Comparison of ENCODE assay signal across 19 cellular contexts in the genomic region with DNA sequence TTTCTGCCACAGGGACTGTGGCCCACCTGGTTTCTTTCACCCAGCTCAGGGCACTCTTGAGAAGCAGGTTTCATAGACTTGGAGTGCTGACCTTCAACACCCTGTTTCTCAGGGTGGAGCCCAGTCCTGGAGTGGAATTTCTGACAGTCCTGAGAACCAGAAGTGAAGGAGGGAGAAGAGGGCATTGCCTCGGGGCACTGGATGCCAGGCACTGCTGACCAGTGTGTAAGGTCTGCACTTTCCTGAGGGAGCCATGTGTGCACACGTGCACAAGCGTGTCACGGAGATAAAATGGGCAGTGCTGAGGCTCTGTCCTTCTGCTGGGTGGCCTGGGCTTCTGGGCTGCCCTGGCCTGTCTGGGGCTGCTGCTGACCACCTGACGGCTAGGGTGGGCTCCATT.
"Had no signal": no experiment of that assay in that cellular context is flagged by ENCODE, and none has a peak within 500 bp of the region (broad histone marks: within the 10 kb centered on the region; RNA-seq: fewer than 3 reads in every experiment).

No MANE protein-coding gene starts in this region.

- H3K27ac Mint-ChIP-seq: activated naive CD8-positive, alpha-beta T cell treated with anti-CD3 and anti-CD28 coated beads for 36 hours; activated T-helper 1 cell treated with anti-CD3 and anti-CD28 coated beads, Interleukin-12 subunit alpha, Interleukin-12 subunit beta, Interleukin-2, Interleukin-4 antibody, amounts not matched to agents 30 ng/mL and 10 ng/mL and 1 ng/mL, durations not matched to agents 14 hours and 24 hours and 36 hours had no signal

- H3K4me1 ChIP-seq: body of pancreas, tibial nerve, vagina had no signal

- H3K36me3 ChIP-seq: ovary, vagina had no signal

- DNase-seq: activated CD4-positive, alpha-beta T cell treated with anti-CD3 and anti-CD28 coated beads, Interleukin-2, amount 50 U/mL, for 1 hour; activated CD8-positive, alpha-beta memory T cell treated with anti-CD3 and anti-CD28 coated beads for 24 hours; activated naive CD8-positive, alpha-beta T cell treated with anti-CD3 and anti-CD28 coated beads for 36 hours; amygdala; body of pancreas; cortex of kidney; effector memory CD4-positive, alpha-beta T cell; foreskin melanocyte; head of caudate nucleus; ovary; stimulated activated CD4-positive, alpha-beta T cell treated with anti-CD3 and anti-CD28 coated beads, Interleukin-15, amount 100 ng/mL, for 24 hours; stimulated activated CD4-positive, alpha-beta T cell treated with anti-CD3 and anti-CD28 coated beads, Interleukin-4, amount 100 ng/mL, for 1 hour; stimulated activated naive CD4-positive, alpha-beta T cell; substantia nigra had no signal

- H3K36me3 Mint-ChIP-seq: activated naive CD8-positive, alpha-beta T cell treated with anti-CD3 and anti-CD28 coated beads for 36 hours had no signal

- H3K9me3 Mint-ChIP-seq: activated naive CD8-positive, alpha-beta T cell treated with anti-CD3 and anti-CD28 coated beads for 36 hours; activated T-helper 1 cell treated with anti-CD3 and anti-CD28 coated beads, Interleukin-12 subunit alpha, Interleukin-12 subunit beta, Interleukin-2, Interleukin-4 antibody, amounts not matched to agents 30 ng/mL and 10 ng/mL and 1 ng/mL, durations not matched to agents 14 hours and 24 hours and 36 hours; central memory CD8-positive, alpha-beta T cell had no signal

- H3K27ac ChIP-seq: body of pancreas, ovary, tibial nerve, vagina had no signal

- H3K27me3 Mint-ChIP-seq: activated naive CD8-positive, alpha-beta T cell treated with anti-CD3 and anti-CD28 coated beads for 36 hours had no signal

- H3K4me3 ChIP-seq: body of pancreas, ovary, tibial nerve, vagina had no signal

- H3K27me3 ChIP-seq: body of pancreas, ovary, tibial nerve, vagina had no signal

- H3K4me3 Mint-ChIP-seq: activated naive CD8-positive, alpha-beta T cell treated with anti-CD3 and anti-CD28 coated beads for 36 hours; activated T-helper 1 cell treated with anti-CD3 and anti-CD28 coated beads, Interleukin-12 subunit alpha, Interleukin-12 subunit beta, Interleukin-2, Interleukin-4 antibody, amounts not matched to agents 30 ng/mL and 10 ng/mL and 1 ng/mL, durations not matched to agents 14 hours and 24 hours and 36 hours; central memory CD8-positive, alpha-beta T cell had no signal

- H3K4me1 Mint-ChIP-seq: activated naive CD8-positive, alpha-beta T cell treated with anti-CD3 and anti-CD28 coated beads for 36 hours; central memory CD8-positive, alpha-beta T cell had no signal

- ATAC-seq: body of pancreas, left lobe of liver had no signal

- H3K9me3 ChIP-seq: body of pancreas, ovary, tibial nerve, vagina had no signal
